In genomic region chr7:134750083-134751062, GRCh38 we compare ENCODE assay signal across 8 cellular contexts. TPM values are rescaled to one million over a fixed set of nuclear protein-coding genes. Genes with fewer than 3 reads are reported as not detected.
DNase-seq lines count a peak whose midpoint lies in the region; ATAC-seq, FAIRE-seq and TF ChIP-seq lines count a peak whose summit lies in the region.

No MANE protein-coding gene starts in this region.

- no peaks in the 10 kb centered on the region for H3K36me3 ChIP-seq in OCI-LY1 (ENCODE audit: insufficient read depth, low read length)
- H3K36me3 ChIP-seq in prostate gland: no peaks in the 10 kb centered on the region

- peak; percentile 49 to 70 (median 58) for DNase-seq in CD4-positive, alpha-beta T cell
- peak; percentile 81 to 84 for DNase-seq in activated T-cell treated with anti-CD3 and anti-CD28 coated beads, Interleukin-2, amount 50 U/mL, for 48 hours
- DNase-seq in frontal cortex (ENCODE audit: low spot score in 2 of 2): peak; percentile 4 to 19
- DNase-seq in prostate gland (ENCODE audit: low spot score): peak; percentile 12
- DNase-seq in NCI-H446 (lab: John Stamatoyannopoulos, UW): no peak
- DNase-seq in DMS79 (lab: John Stamatoyannopoulos, UW): no peak

- no peak overlapping the region for H3K4me3 ChIP-seq in OCI-LY1 (ENCODE audit: low read depth, low read length, poor library complexity, severe bottlenecking)
- H3K4me3 ChIP-seq in prostate gland: no peak overlapping the region

- TF ChIP-seq CTCF in CD4-positive, alpha-beta T cell (IDR thresholded peaks at IDR 0.05): peak; percentile 85
- peak; percentile 95 for TF ChIP-seq CTCF in OCI-LY1 (IDR thresholded peaks at IDR 0.05; ENCODE audit: low read length)
- TF ChIP-seq CTCF in prostate gland (IDR thresholded peaks at IDR 0.05): peak; percentile 21 to 43 (median 37)

- no peaks in the 10 kb centered on the region for H3K27me3 Mint-ChIP-seq in CD4-positive, alpha-beta T cell

- H3K4me1 Mint-ChIP-seq in CD4-positive, alpha-beta T cell (ENCODE audit: low read depth): no peaks in the 10 kb centered on the region

- 67% methylated on average over 6 of the region's 6 CpGs for WGBS in prostate gland

- no peaks in the 10 kb centered on the region for H3K9me3 ChIP-seq in CD4-positive, alpha-beta T cell (ENCODE audit: control insufficient read depth, low read length)
- H3K9me3 ChIP-seq in OCI-LY1 (ENCODE audit: low read length) (no peaks in the 10 kb centered on the region), prostate gland (no peaks in the 10 kb centered on the region)

- CTCF ChIA-PET in CD4-positive, alpha-beta T cell (lab: Charles Lee): interaction anchor here (0.8 to 2.9 kb wide), 5 partner anchors 24 to 117 kb away, joined by 3 to 20 read pairs (median 4); no protein-coding TSS in a partner anchor

- POLR2A ChIA-PET in CD4-positive, alpha-beta T cell (lab: Charles Lee): interaction anchor here (1.5 kb wide), 1 partner anchor 104 kb away, joined by 5 read pairs; the partner anchor contains the start of gene BPGM

- FAIRE-seq in frontal cortex (lab: Jason Lieb, UNC): no peak

- H3K27ac Mint-ChIP-seq in CD4-positive, alpha-beta T cell: no peak overlapping the region

- H3K36me3 Mint-ChIP-seq in CD4-positive, alpha-beta T cell (ENCODE audit: low read depth): no peaks in the 10 kb centered on the region

- H3K27me3 ChIP-seq in CD4-positive, alpha-beta T cell (ENCODE audit: control insufficient read depth, insufficient read depth, low read length): no peaks in the 10 kb centered on the region
- H3K27me3 ChIP-seq in OCI-LY1 (ENCODE audit: insufficient read depth, low read length): no peaks in the 10 kb centered on the region
- H3K27me3 ChIP-seq in prostate gland (replicated peaks; ENCODE audit: insufficient read depth): no peaks in the 10 kb centered on the region

- intact Hi-C loops in CD4-positive, alpha-beta T cell (cut with DNase I, micrococcal nuclease): loop anchor here (1.0 to 5.0 kb wide), 4 partner anchors 58 to 204 kb away; partner anchors contain the start of gene BPGM (in 1 of the 2)
- intact Hi-C loops in prostate gland (cut with DNase I): loop anchor here (5.0 kb wide), 1 partner anchor 58 kb away; no protein-coding TSS in a partner anchor

- no peak overlapping the region for H3K4me3 Mint-ChIP-seq in CD4-positive, alpha-beta T cell

- no peaks in the 10 kb centered on the region for H3K9me2 ChIP-seq in OCI-LY1 (ENCODE audit: low read depth, low read length)

- no peaks in the 10 kb centered on the region for H3K9me3 Mint-ChIP-seq in CD4-positive, alpha-beta T cell

- no peak overlapping the region for H3K4me2 ChIP-seq in OCI-LY1 (ENCODE audit: low read length)

- no peaks in the 10 kb centered on the region for H3K4me1 ChIP-seq in OCI-LY1 (ENCODE audit: insufficient read depth, low read length, severe bottlenecking)
- no peaks in the 10 kb centered on the region for H3K4me1 ChIP-seq in prostate gland (replicated peaks)

- no peak overlapping the region for H2AFZ ChIP-seq in OCI-LY1 (ENCODE audit: low read length)

- H3F3A ChIP-seq in OCI-LY1 (ENCODE audit: insufficient read depth, low read length): no peaks in the 10 kb centered on the region

- no peak for TF ChIP-seq POLR2A in prostate gland (IDR thresholded peaks at IDR 0.05)

- H3K9ac ChIP-seq in OCI-LY1 (ENCODE audit: low read length): no peak overlapping the region

- H3K79me2 ChIP-seq in OCI-LY1 (ENCODE audit: insufficient read depth, low read length): no peaks in the 10 kb centered on the region

- peak; percentile 82 for ATAC-seq in CD4-positive, alpha-beta T cell (ENCODE audit: poor library complexity)
- ATAC-seq in GM21529 (IDR thresholded peaks at IDR 0.05; ENCODE audit: unreplicated experiment): peak; percentile 85

- H3K27ac ChIP-seq in CD4-positive, alpha-beta T cell (ENCODE audit: low read depth, low read length): no peak overlapping the region
- H3K27ac ChIP-seq in OCI-LY1 (ENCODE audit: low read depth, low read length, poor library complexity, severe bottlenecking): no peak overlapping the region
- H3K27ac ChIP-seq in prostate gland: no peak overlapping the region

- H4K20me1 ChIP-seq in OCI-LY1 (ENCODE audit: insufficient read depth, low read length): no peaks in the 10 kb centered on the region

RNA-seq across cellular contexts. Expression of gene CALD1, which starts 29.1 kb away (rescaled TPM):
- under 1 TPM in 1 of 2 experiments, not detected in 1; 0.33 TPM for total RNA-seq in CD4-positive, alpha-beta T cell
- 27.3 TPM for total RNA-seq in frontal cortex
- total RNA-seq in prostate gland: 100 to 1,000 TPM; 307 to 314 TPM

Comparison
In these comparisons a context has a peak if more than half of its experiments do, and no peak if none do; other contexts are left out.
1. DNase-seq: peak in CD4-positive, alpha-beta T cell (10 of 10), activated T-cell treated with anti-CD3 and anti-CD28 coated beads, Interleukin-2, amount 50 U/mL, for 48 hours (2 of 2), frontal cortex (2 of 2) and prostate gland (single experiment); none in NCI-H446 (0 of 2) and DMS79 (single experiment).
2. CTCF ChIP-seq: peak in every context shown above with its lines; median percentile 95 in OCI-LY1; 85 in CD4-positive, alpha-beta T cell; 37 in prostate gland.
3. RNA of gene CALD1, which starts 29.1 kb away (total RNA-seq): 307 to 314 TPM in prostate gland and 27.3 TPM in frontal cortex (single experiment); 0.33 TPM in CD4-positive, alpha-beta T cell; every median in the first group is over 10 times any median in the second.